ENCODE assay signal across 24 cellular contexts in genomic region chr12:19066471-19067001, GRCh38.
A peak's percentile ranks its signal among the peaks of the same experiment; 100 is the strongest.
DNase-seq lines count a peak whose midpoint lies in the region; ATAC-seq, FAIRE-seq and TF ChIP-seq lines count a peak whose summit lies in the region.
"Had no signal": no experiment of that assay in that cellular context is flagged by ENCODE, and none has a peak within 500 bp of the region (broad histone marks: within the 10 kb centered on the region; RNA-seq: fewer than 3 reads in every experiment).

No MANE protein-coding gene starts in this region.

- peaks cover 25% of the 10 kb centered on the region for H3K4me1 Mint-ChIP-seq in GM23338
- H3K4me1 Mint-ChIP-seq in naive thymus-derived CD4-positive, alpha-beta T cell, result no peaks in the 10 kb centered on the region
- H3K4me1 Mint-ChIP-seq: activated naive CD4-positive, alpha-beta T cell treated with anti-CD3 and anti-CD28 coated beads, Interleukin-2, amount 10 ng/mL, durations not matched to agents 7 days and 5 days had no signal

- no peaks in the 10 kb centered on the region for H3K9me2 ChIP-seq in GM23338 (ENCODE audit: insufficient read depth)

- no peaks in the 10 kb centered on the region for H3K79me2 ChIP-seq in GM23338 (replicated peaks; ENCODE audit: insufficient read depth)

- peaks cover 2% of the 10 kb centered on the region for H3K27me3 Mint-ChIP-seq in GM23338 (ENCODE audit: insufficient read depth, low read depth, poor library complexity)
- peaks cover 0 to 14% (median 0%) of the 10 kb centered on the region in 5 donors for H3K27me3 Mint-ChIP-seq in naive thymus-derived CD4-positive, alpha-beta T cell
- H3K27me3 Mint-ChIP-seq: activated naive CD4-positive, alpha-beta T cell treated with anti-CD3 and anti-CD28 coated beads, Interleukin-2, amount 10 ng/mL, durations not matched to agents 7 days and 5 days had no signal

- DNase-seq in GM23338 (ENCODE audit: low spot score), result no peak
- peak; percentile 92 for DNase-seq in NCI-H82 treated with DMSO at 0.1 percent for 48 hours (lab: John Stamatoyannopoulos, UW; ENCODE audit: unreplicated experiment)
- no peak for DNase-seq in left lung
- peak in 3 of 6 donors; percentile 13 to 38 (median 33) for DNase-seq in pancreas
- DNase-seq in naive thymus-derived CD4-positive, alpha-beta T cell, result no peak
- no peak for DNase-seq in SKM-1 (lab: John Stamatoyannopoulos, UW; ENCODE audit: unreplicated experiment)
- DNase-seq: activated CD4-positive, alpha-beta T cell treated with anti-CD3 and anti-CD28 coated beads, Interleukin-2, amount 50 U/mL, for 1 hour; activated naive CD4-positive, alpha-beta T cell treated with anti-CD3 and anti-CD28 coated beads, Interleukin-2, amount 10 ng/mL, durations not matched to agents 7 days and 5 days; amniotic stem cell; DMS153; GM23248; KG1; MM.1S; NCI-H1436; NCI-H526 treated with DMSO at 0.1 percent for 48 hours; right cardiac atrium; stimulated activated CD4-positive, alpha-beta T cell treated with anti-CD3 and anti-CD28 coated beads, Interleukin-4, amount 100 ng/mL, for 4 hours; stimulated activated naive CD4-positive, alpha-beta T cell had no signal

- H3K27me3 ChIP-seq in GM23338 (ENCODE audit: insufficient read depth), result no peaks in the 10 kb centered on the region
- no peaks in the 10 kb centered on the region for H3K27me3 ChIP-seq in left lung
- no peaks in the 10 kb centered on the region for H3K27me3 ChIP-seq in pancreas
- H3K27me3 ChIP-seq in naive thymus-derived CD4-positive, alpha-beta T cell (ENCODE audit: control insufficient read depth in 2 of 2, insufficient read depth in 2 of 2, low read length in 2 of 2), result no peaks in the 10 kb centered on the region
- H3K27me3 ChIP-seq: gastroesophageal sphincter had no signal

- H3K4me3 Mint-ChIP-seq in GM23338, result no peak overlapping the region
- H3K4me3 Mint-ChIP-seq in naive thymus-derived CD4-positive, alpha-beta T cell, result no peak overlapping the region
- H3K4me3 Mint-ChIP-seq: activated naive CD4-positive, alpha-beta T cell treated with anti-CD3 and anti-CD28 coated beads, Interleukin-2, amount 10 ng/mL, durations not matched to agents 7 days and 5 days; activated T-helper 1 cell treated with anti-CD3 and anti-CD28 coated beads, Interleukin-12 subunit alpha, Interleukin-12 subunit beta, Interleukin-2, Interleukin-4 antibody, amounts not matched to agents 30 ng/mL and 10 ng/mL and 1 ng/mL, durations not matched to agents 14 hours and 24 hours and 36 hours had no signal

- H3K9me3 ChIP-seq in left lung, result no peaks in the 10 kb centered on the region
- no peaks in the 10 kb centered on the region for H3K9me3 ChIP-seq in pancreas
- no peaks in the 10 kb centered on the region for H3K9me3 ChIP-seq in naive thymus-derived CD4-positive, alpha-beta T cell (ENCODE audit: control insufficient read depth in 2 of 3, low read length in 3 of 3)
- H3K9me3 ChIP-seq: gastroesophageal sphincter had no signal

- H3K9me3 Mint-ChIP-seq in GM23338, result peaks cover 2% of the 10 kb centered on the region; the same call in 2 of the 3 replicates
- H3K9me3 Mint-ChIP-seq in naive thymus-derived CD4-positive, alpha-beta T cell, result peaks cover 0 to 4% (median under 1%) of the 10 kb centered on the region in 11 donors
- H3K9me3 Mint-ChIP-seq: activated naive CD4-positive, alpha-beta T cell treated with anti-CD3 and anti-CD28 coated beads, Interleukin-2, amount 10 ng/mL, durations not matched to agents 7 days and 5 days; activated T-helper 1 cell treated with anti-CD3 and anti-CD28 coated beads, Interleukin-12 subunit alpha, Interleukin-12 subunit beta, Interleukin-2, Interleukin-4 antibody, amounts not matched to agents 30 ng/mL and 10 ng/mL and 1 ng/mL, durations not matched to agents 14 hours and 24 hours and 36 hours had no signal

- no peaks in the 10 kb centered on the region for H3K36me3 Mint-ChIP-seq in GM23338 (ENCODE audit: low read depth)
- no peaks in the 10 kb centered on the region for H3K36me3 Mint-ChIP-seq in naive thymus-derived CD4-positive, alpha-beta T cell
- H3K36me3 Mint-ChIP-seq: activated naive CD4-positive, alpha-beta T cell treated with anti-CD3 and anti-CD28 coated beads, Interleukin-2, amount 10 ng/mL, durations not matched to agents 7 days and 5 days had no signal

- no peak for FAIRE-seq in pancreas (lab: Jason Lieb, UNC)
- FAIRE-seq: islet of Langerhans had no signal

- H3K4me1 ChIP-seq in GM23338 (ENCODE audit: insufficient read depth) (peaks cover 24% of the 10 kb centered on the region), left lung (no peaks in the 10 kb centered on the region), pancreas (peaks cover 0 to 33% (median 25%) of the 10 kb centered on the region in 3 donors)
- H3K4me1 ChIP-seq in naive thymus-derived CD4-positive, alpha-beta T cell (ENCODE audit: control insufficient read depth in 2 of 2, insufficient read depth in 2 of 2, low read length in 2 of 2), result no peaks in the 10 kb centered on the region

- WGBS in pancreas, 2 donors, result 7 to 12% methylated on average over 3 of the region's 3 CpGs

- H3K27ac Mint-ChIP-seq in GM23338, result no peak overlapping the region
- no peak overlapping the region for H3K27ac Mint-ChIP-seq in naive thymus-derived CD4-positive, alpha-beta T cell
- H3K27ac Mint-ChIP-seq: activated naive CD4-positive, alpha-beta T cell treated with anti-CD3 and anti-CD28 coated beads, Interleukin-2, amount 10 ng/mL, durations not matched to agents 7 days and 5 days; activated T-helper 1 cell treated with anti-CD3 and anti-CD28 coated beads, Interleukin-12 subunit alpha, Interleukin-12 subunit beta, Interleukin-2, Interleukin-4 antibody, amounts not matched to agents 30 ng/mL and 10 ng/mL and 1 ng/mL, durations not matched to agents 14 hours and 24 hours and 36 hours had no signal

- no peaks in the 10 kb centered on the region for H3F3A ChIP-seq in GM23338 (replicated peaks; ENCODE audit: low read depth)

- H3K4me2 ChIP-seq in GM23338, result peak overlapping the region; percentile 6; the same call in 1 of the 2 replicates

- no peak for TF ChIP-seq CTCF in GM23338 (conservative IDR thresholded peaks at IDR 0.05; ENCODE audit: low read depth in 2 of 2)
- no peak for TF ChIP-seq CTCF in left lung (IDR thresholded peaks at IDR 0.05)
- TF ChIP-seq CTCF in pancreas (IDR thresholded peaks at IDR 0.05), result no peak

- H4K20me1 ChIP-seq in GM23338 (replicated peaks; ENCODE audit: insufficient read depth), result no peaks in the 10 kb centered on the region

- H3K4me3 ChIP-seq in GM23338 (no peak overlapping the region), left lung (no peak overlapping the region), pancreas (no peak overlapping the region)
- H3K4me3 ChIP-seq in naive thymus-derived CD4-positive, alpha-beta T cell (ENCODE audit: low read length), result no peak overlapping the region
- H3K4me3 ChIP-seq: gastroesophageal sphincter, GM23248, SK-N-MC had no signal

- H3K27ac ChIP-seq in GM23338 (ENCODE audit: low read depth) (no peak overlapping the region), left lung (no peak overlapping the region), pancreas (peak overlapping the region in 2 of 4 donors; percentile 9 to 22)
- H3K27ac ChIP-seq in naive thymus-derived CD4-positive, alpha-beta T cell (ENCODE audit: low read depth, low read length), result no peak overlapping the region
- H3K27ac ChIP-seq: gastroesophageal sphincter, GM23248, RWPE1, SK-N-MC had no signal

- intact Hi-C loops in left lung (cut with DNase I), result no loop called here
- intact Hi-C loops in pancreas (cut with DNase I), result no loop called here
- intact Hi-C loops in naive thymus-derived CD4-positive, alpha-beta T cell (cut with micrococcal nuclease), result no loop called here

- H3K36me3 ChIP-seq in GM23338 (ENCODE audit: insufficient read depth) (no peaks in the 10 kb centered on the region), left lung (no peaks in the 10 kb centered on the region), pancreas (no peaks in the 10 kb centered on the region)
- no peaks in the 10 kb centered on the region for H3K36me3 ChIP-seq in naive thymus-derived CD4-positive, alpha-beta T cell (ENCODE audit: control insufficient read depth in 2 of 3, insufficient read depth in 3 of 3, low read length in 3 of 3)
- H3K36me3 ChIP-seq: gastroesophageal sphincter had no signal

- CTCF ChIA-PET in naive thymus-derived CD4-positive, alpha-beta T cell (lab: Charles Lee), result no interaction called here

- POLR2A ChIA-PET in naive thymus-derived CD4-positive, alpha-beta T cell (lab: Charles Lee), result no interaction called here

- peak overlapping the region; percentile 1; the same call in 1 of the 2 replicates for H2AFZ ChIP-seq in GM23338
- H2AFZ ChIP-seq: GM23248 had no signal

- ATAC-seq in GM23338 (no peak), left lung (peak; percentile 26), pancreas (peak; percentile 92 to 96 (median 94)), HG03095 (IDR thresholded peaks at IDR 0.05; ENCODE audit: unreplicated experiment) (no peak)
- no peak for ATAC-seq in naive thymus-derived CD4-positive, alpha-beta T cell
- ATAC-seq: gastroesophageal sphincter, right cardiac atrium had no signal

Comparison
In these comparisons a context has a peak if more than half of its experiments do, and no peak if none do; other contexts are left out.
1. ATAC-seq: peak in left lung (single experiment) and pancreas (4 of 4); none in GM23338 (single experiment), HG03095 (single experiment) and naive thymus-derived CD4-positive, alpha-beta T cell (single experiment).